Comparison of ENCODE assay signal across 13 cellular contexts in genomic region chr6:113065606-113066005, GRCh38.
A peak's percentile ranks its signal among the peaks of the same experiment; 100 is the strongest.
DNase-seq lines count a peak whose midpoint lies in the region; ATAC-seq, FAIRE-seq and TF ChIP-seq lines count a peak whose summit lies in the region.
"Had no signal": no experiment of that assay in that cellular context is flagged by ENCODE, and none has a peak within 500 bp of the region (broad histone marks: within the 10 kb centered on the region; RNA-seq: fewer than 3 reads in every experiment).

No MANE protein-coding gene starts in this region.

- no peaks in the 10 kb centered on the region for H3K79me2 ChIP-seq in H1 (ENCODE audit: control insufficient read depth in 1 of 2, insufficient read depth in 2 of 2, low read length in 2 of 2)

- no peak for FAIRE-seq in H1 (lab: Jason Lieb, UNC)

- H3K4me3 ChIP-seq in A673 (ENCODE audit: low read depth, low read length, poor library complexity, severe bottlenecking) (no peak overlapping the region), H1 (ENCODE audit: extremely low read depth in 1 of 4, insufficient read depth in 2 of 4, low read depth in 3 of 4, low read length in 4 of 4) (no peak overlapping the region), upper lobe of right lung (no peak overlapping the region)
- H3K4me3 ChIP-seq: stomach had no signal

- H3K4me1 Mint-ChIP-seq in type B pancreatic cell (ENCODE audit: unreplicated experiment), result peaks cover 13% of the 10 kb centered on the region
- no peaks in the 10 kb centered on the region for H3K4me1 Mint-ChIP-seq in activated CD4-positive, alpha-beta memory T cell treated with anti-CD3 and anti-CD28 coated beads for 36 hours (ENCODE audit: low read depth)
- H3K4me1 Mint-ChIP-seq: activated CD8-positive, alpha-beta memory T cell treated with anti-CD3 and anti-CD28 coated beads, Interleukin-2, amount 10 ng/mL, durations not matched to agents 7 days and 5 days had no signal

- TF ChIP-seq RAD21 in H1 (IDR thresholded peaks at IDR 0.05 in 1 of 2, conservative IDR thresholded peaks at IDR 0.05 in 1 of 2; ENCODE audit: low read depth in 2 of 2, low read length in 2 of 2), result no peak

- no peak overlapping the region for H4K8ac ChIP-seq in H1 (ENCODE audit: extremely low read depth, insufficient read depth, low read length)

- no peak overlapping the region for H3K27ac Mint-ChIP-seq in type B pancreatic cell
- no peak overlapping the region for H3K27ac Mint-ChIP-seq in activated CD4-positive, alpha-beta memory T cell treated with anti-CD3 and anti-CD28 coated beads for 36 hours
- H3K27ac Mint-ChIP-seq: activated CD8-positive, alpha-beta memory T cell treated with anti-CD3 and anti-CD28 coated beads, Interleukin-2, amount 10 ng/mL, durations not matched to agents 7 days and 5 days had no signal

- peaks cover 12% of the 10 kb centered on the region for H3K4me1 ChIP-seq in A673 (ENCODE audit: insufficient read depth, low read length, poor library complexity, severe bottlenecking)
- H3K4me1 ChIP-seq in H1 (replicated peaks in 1 of 4; ENCODE audit: control insufficient read depth in 3 of 4, insufficient read depth in 4 of 4, low read length in 3 of 4), result peaks cover 0 to 7% (median 0%) of the 10 kb centered on the region in 4 experiments; a peak in 1 of 7 replicates
- H3K4me1 ChIP-seq in upper lobe of right lung, result no peaks in the 10 kb centered on the region
- H3K4me1 ChIP-seq: stomach had no signal

- H3K36me3 Mint-ChIP-seq in type B pancreatic cell, result no peaks in the 10 kb centered on the region
- no peaks in the 10 kb centered on the region for H3K36me3 Mint-ChIP-seq in activated CD4-positive, alpha-beta memory T cell treated with anti-CD3 and anti-CD28 coated beads for 36 hours
- H3K36me3 Mint-ChIP-seq: activated CD8-positive, alpha-beta memory T cell treated with anti-CD3 and anti-CD28 coated beads, Interleukin-2, amount 10 ng/mL, durations not matched to agents 7 days and 5 days had no signal

- CTCF ChIA-PET in A673 (lab: Charles Lee) (no interaction called here), H1 (lab: Charles Lee; ENCODE audit: partially characterized antibody) (interaction anchor here (1.7 kb wide), 1 partner anchor 20 kb away, joined by 4 read pairs; no protein-coding TSS in a partner anchor)
- CTCF ChIA-PET in activated CD4-positive, alpha-beta memory T cell treated with anti-CD3 and anti-CD28 coated beads for 36 hours (lab: Charles Lee), result interaction anchor here (0.6 kb wide), 1 partner anchor 239 kb away, joined by 3 read pairs; no protein-coding TSS in a partner anchor

- no peak for TF ChIP-seq POLR2A in H1 (IDR thresholded peaks at IDR 0.05; ENCODE audit: control extremely low read depth in 1 of 2, low read depth in 2 of 2, low read length in 2 of 2)

- H3K4me3 Mint-ChIP-seq in type B pancreatic cell, result no peak overlapping the region
- H3K4me3 Mint-ChIP-seq in activated CD4-positive, alpha-beta memory T cell treated with anti-CD3 and anti-CD28 coated beads for 36 hours, result no peak overlapping the region
- H3K4me3 Mint-ChIP-seq: activated CD8-positive, alpha-beta memory T cell treated with anti-CD3 and anti-CD28 coated beads, Interleukin-2, amount 10 ng/mL, durations not matched to agents 7 days and 5 days had no signal

- no peaks in the 10 kb centered on the region for H4K20me1 ChIP-seq in H1 (replicated peaks in 1 of 2; ENCODE audit: control insufficient read depth in 1 of 2, insufficient read depth in 2 of 2, low read length in 2 of 2)

- DNase-seq in A673 (ENCODE audit: low spot score) (peak; percentile 34), OCI-M1 (lab: John Stamatoyannopoulos, UW) (peak; percentile 63), H1 (ENCODE audit: low read depth in 1 of 2, low spot score in 2 of 2) (no peak), medulla oblongata (ENCODE audit: extremely low spot score) (peak; percentile 52), upper lobe of right lung (no peak), type B pancreatic cell (ENCODE audit: extremely low spot score, unreplicated experiment) (no peak), GM20000 (ENCODE audit: low spot score) (no peak)
- no peak for DNase-seq in activated CD4-positive, alpha-beta memory T cell treated with anti-CD3 and anti-CD28 coated beads for 36 hours
- DNase-seq: activated CD8-positive, alpha-beta memory T cell treated with anti-CD3 and anti-CD28 coated beads, Interleukin-2, amount 10 ng/mL, durations not matched to agents 7 days and 5 days; NCI-H2029; occipital lobe; stimulated activated CD4-positive, alpha-beta T cell treated with anti-CD3 and anti-CD28 coated beads, Interleukin-4, amount 100 ng/mL, for 1 hour; stomach had no signal

- H2BK120ac ChIP-seq in H1 (replicated peaks; ENCODE audit: low read depth, low read length), result no peak overlapping the region

- H2BK15ac ChIP-seq in H1 (ENCODE audit: low read length), result no peak overlapping the region

- BruUV-seq in A673 (replicated peaks; lab: Mats Ljungman, UMichigan), result no TSS peak

- H3K9me3 Mint-ChIP-seq in type B pancreatic cell, result no peaks in the 10 kb centered on the region
- no peaks in the 10 kb centered on the region for H3K9me3 Mint-ChIP-seq in activated CD4-positive, alpha-beta memory T cell treated with anti-CD3 and anti-CD28 coated beads for 36 hours

- peak overlapping the region; percentile 64 for H2AFZ ChIP-seq in H1 (ENCODE audit: low read length)

- ATAC-seq in upper lobe of right lung, result no peak
- ATAC-seq: activated CD8-positive, alpha-beta memory T cell treated with anti-CD3 and anti-CD28 coated beads, Interleukin-2, amount 10 ng/mL, durations not matched to agents 7 days and 5 days had no signal

- H3K9ac ChIP-seq in H1 (replicated peaks in 1 of 4; ENCODE audit: extremely low read depth in 1 of 4, low read depth in 3 of 4, low read length in 3 of 4), result no peak overlapping the region

- TF ChIP-seq CTCF in A673 (conservative IDR thresholded peaks at IDR 0.05; ENCODE audit: low read depth, low read length), result no peak
- no peak for TF ChIP-seq CTCF in H1 (IDR thresholded peaks at IDR 0.05; ENCODE audit: control extremely low read depth in 1 of 3, insufficient read depth in 1 of 3, low read depth in 1 of 3, low read length in 3 of 3)
- TF ChIP-seq CTCF in upper lobe of right lung (IDR thresholded peaks at IDR 0.05), result no peak
- no peak for TF ChIP-seq CTCF in type B pancreatic cell (conservative IDR thresholded peaks at IDR 0.05)
- TF ChIP-seq CTCF in GM20000 (IDR thresholded peaks at IDR 0.05; ENCODE audit: extremely low read depth, missing control alignments), result no peak

- no peak overlapping the region for H3K18ac ChIP-seq in H1 (ENCODE audit: extremely low read depth, low read length)

- no peak overlapping the region for H2AK5ac ChIP-seq in H1 (ENCODE audit: low read depth, low read length)

- no peaks in the 10 kb centered on the region for H3K79me1 ChIP-seq in H1 (ENCODE audit: low read depth, low read length)

- H3K9me3 ChIP-seq in A673 (ENCODE audit: low read depth, low read length, poor library complexity, severe bottlenecking) (no peaks in the 10 kb centered on the region), H1 (ENCODE audit: insufficient read depth in 2 of 2, low read depth in 1 of 2, low read length in 1 of 2) (no peaks in the 10 kb centered on the region), upper lobe of right lung (no peaks in the 10 kb centered on the region)
- H3K9me3 ChIP-seq: stomach had no signal

- POLR2A ChIA-PET in A673 (lab: Charles Lee; ENCODE audit: low non-redundant PET), result no interaction called here
- POLR2A ChIA-PET in H1 (lab: Charles Lee; ENCODE audit: partially characterized antibody), result interaction anchor here (0.7 kb wide), 1 partner anchor 906 kb away, joined by 3 read pairs; no protein-coding TSS in a partner anchor
- POLR2A ChIA-PET in activated CD4-positive, alpha-beta memory T cell treated with anti-CD3 and anti-CD28 coated beads for 36 hours (lab: Charles Lee), result no interaction called here

- H4K5ac ChIP-seq in H1 (ENCODE audit: insufficient read length, low read depth, low read length), result no peak overlapping the region

- no peak overlapping the region for H2BK12ac ChIP-seq in H1 (ENCODE audit: low read depth, low read length)

- H3K56ac ChIP-seq in H1 (replicated peaks; ENCODE audit: insufficient read length, low read depth, low read length), result no peak overlapping the region

- WGBS in H1 (ENCODE audit: extremely low coverage in 1 of 2, insufficient coverage in 1 of 2, insufficient read length in 1 of 2, insufficient replicate concordance in 2 of 2, low coverage in 1 of 2, low lambda C conversion rate in 2 of 2, missing lambda C conversion rate in 1 of 2), 2 experiments, result 47% methylated on average over 2 of the region's 2 CpGs; no CpG with 5 or more reads in 1 of the 2 experiments

- no peak overlapping the region for H2BK20ac ChIP-seq in H1 (ENCODE audit: low read length)

- H3K27me3 ChIP-seq in A673 (replicated peaks; ENCODE audit: insufficient read depth, low read depth, low read length, poor library complexity) (no peaks in the 10 kb centered on the region), H1 (replicated peaks in 1 of 4; ENCODE audit: control insufficient read depth in 3 of 4, extremely low read depth in 1 of 4, insufficient read depth in 3 of 4, low read length in 3 of 4) (no peaks in the 10 kb centered on the region), upper lobe of right lung (no peaks in the 10 kb centered on the region)
- H3K27me3 ChIP-seq: stomach had no signal

- no peaks in the 10 kb centered on the region for H3K36me3 ChIP-seq in A673 (ENCODE audit: insufficient read depth, low read length, poor library complexity, severe bottlenecking)
- no peaks in the 10 kb centered on the region for H3K36me3 ChIP-seq in H1 (ENCODE audit: control insufficient read depth in 2 of 4, insufficient read depth in 4 of 4, low read length in 3 of 4)
- no peaks in the 10 kb centered on the region for H3K36me3 ChIP-seq in upper lobe of right lung
- H3K36me3 ChIP-seq: stomach had no signal

- H3K23me2 ChIP-seq in H1 (ENCODE audit: low read depth, low read length), result no peaks in the 10 kb centered on the region

- H3K4ac ChIP-seq in H1 (replicated peaks; ENCODE audit: insufficient read length, low read depth, low read length), result no peak overlapping the region

- H3K4me2 ChIP-seq in H1 (ENCODE audit: insufficient read depth in 1 of 2, low read depth in 2 of 2, low read length in 2 of 2), result no peak overlapping the region

- H3K14ac ChIP-seq in H1 (ENCODE audit: insufficient read length), result no peak overlapping the region

- TF ChIP-seq EP300 in H1 (IDR thresholded peaks at IDR 0.05; ENCODE audit: borderline replicate concordance in 1 of 2, low read depth in 2 of 2, low read length in 2 of 2), result no peak

- H4K91ac ChIP-seq in H1 (replicated peaks; ENCODE audit: insufficient read length, low read length), result no peak overlapping the region

- no peak overlapping the region for H3K27ac ChIP-seq in A673 (ENCODE audit: low read depth, low read length, poor library complexity, severe bottlenecking)
- no peak overlapping the region for H3K27ac ChIP-seq in H1 (ENCODE audit: low read depth, low read length)
- H3K27ac ChIP-seq in upper lobe of right lung, result no peak overlapping the region
- H3K27ac ChIP-seq: stomach had no signal

- no peaks in the 10 kb centered on the region for H3K27me3 Mint-ChIP-seq in type B pancreatic cell
- no peaks in the 10 kb centered on the region for H3K27me3 Mint-ChIP-seq in activated CD4-positive, alpha-beta memory T cell treated with anti-CD3 and anti-CD28 coated beads for 36 hours
- H3K27me3 Mint-ChIP-seq: activated CD8-positive, alpha-beta memory T cell treated with anti-CD3 and anti-CD28 coated beads, Interleukin-2, amount 10 ng/mL, durations not matched to agents 7 days and 5 days had no signal

- H3K23ac ChIP-seq in H1 (ENCODE audit: insufficient read length), result no peak overlapping the region

- intact Hi-C loops in A673 (cut with micrococcal nuclease; ENCODE audit: unreplicated experiment) (no loop called here), upper lobe of right lung (cut with DNase I) (no loop called here)
- intact Hi-C loops in activated CD4-positive, alpha-beta memory T cell treated with anti-CD3 and anti-CD28 coated beads for 36 hours (cut with micrococcal nuclease), result no loop called here

- no peak overlapping the region for H2BK5ac ChIP-seq in H1 (ENCODE audit: low read depth, low read length)

Comparison
In these comparisons a context has a peak if more than half of its experiments do, and no peak if none do; other contexts are left out.
1. DNase-seq: peak in A673 (single experiment), OCI-M1 (single experiment) and medulla oblongata (single experiment); none in H1 (0 of 2), upper lobe of right lung (single experiment), type B pancreatic cell (single experiment), GM20000 (single experiment) and activated CD4-positive, alpha-beta memory T cell treated with anti-CD3 and anti-CD28 coated beads for 36 hours (single experiment).